In the genomic region with DNA sequence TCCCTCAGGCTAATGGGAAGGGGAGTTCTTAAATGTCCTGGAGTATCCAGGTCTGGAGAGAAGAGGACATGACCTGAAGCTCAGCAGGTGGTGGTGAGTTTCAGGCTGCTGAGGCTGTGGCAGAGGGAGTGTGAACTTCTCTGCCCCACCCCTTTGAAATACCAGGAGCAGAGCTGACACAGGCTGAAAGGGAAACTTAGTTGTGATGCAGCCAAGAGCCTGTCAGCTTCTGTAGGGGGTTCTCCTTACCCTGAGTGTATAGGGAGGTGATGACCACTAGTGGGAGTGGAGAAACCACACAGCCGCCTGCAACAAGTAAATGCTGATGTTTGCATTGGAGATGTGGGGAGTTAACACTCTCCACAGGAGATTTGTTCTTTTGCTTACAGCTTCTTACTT, we compare ENCODE assay signal across 12 cellular contexts.
DNase-seq lines count a peak whose midpoint lies in the region; ATAC-seq, FAIRE-seq and TF ChIP-seq lines count a peak whose summit lies in the region.
"Had no signal": no experiment of that assay in that cellular context is flagged by ENCODE, and none has a peak within 500 bp of the region (broad histone marks: within the 10 kb centered on the region; RNA-seq: fewer than 3 reads in every experiment).

No MANE protein-coding gene starts in this region.

- H3K4me3 Mint-ChIP-seq in glutamatergic neuron (ENCODE audit: unreplicated experiment), result no peak overlapping the region

- H3K4me1 ChIP-seq in MM.1S (ENCODE audit: low read length), result peaks cover 35% of the 10 kb centered on the region

- intact Hi-C loops in head of caudate nucleus (cut with DNase I), result no loop called here

- FAIRE-seq in GM18507 (lab: Jason Lieb, UNC), result peak; percentile 73

- peak overlapping the region; percentile 28; the same call in 1 of the 2 replicates for H3K4me2 ChIP-seq in MM.1S (ENCODE audit: low read depth, low read length)

- peak; percentile 44 for TF ChIP-seq CTCF in MM.1S (IDR thresholded peaks at IDR 0.05; ENCODE audit: low read length)
- TF ChIP-seq CTCF in fibroblast of villous mesenchyme (IDR thresholded peaks at IDR 0.05; ENCODE audit: insufficient read depth, low read depth, low read length), result peak; percentile 13
- no peak for TF ChIP-seq CTCF in glutamatergic neuron (IDR thresholded peaks at IDR 0.05; ENCODE audit: partially characterized antibody, unreplicated experiment)

- no peaks in the 10 kb centered on the region for H4K20me1 ChIP-seq in MM.1S (ENCODE audit: insufficient read depth, low read length)

- DNase-seq in GM18507 (ENCODE audit: extremely low spot score, insufficient read length, low read depth) (peak; percentile 48), MM.1S (peak; percentile 84), fibroblast of villous mesenchyme (ENCODE audit: low read depth) (peak; percentile 22), AG08395 (ENCODE audit: low spot score) (no peak), NCI-H187 treated with DMSO at 0.1 percent for 48 hours (lab: John Stamatoyannopoulos, UW) (no peak), head of caudate nucleus (no peak), glutamatergic neuron (no peak)
- DNase-seq: activated CD4-positive, CD25-positive, alpha-beta regulatory T cell; DND-41 had no signal

- peak; percentile 66 for ATAC-seq in GM21381 (IDR thresholded peaks at IDR 0.05; ENCODE audit: unreplicated experiment)
- ATAC-seq: sciatic nerve had no signal

- H3K4me1 Mint-ChIP-seq in glutamatergic neuron (ENCODE audit: low read depth, unreplicated experiment), result no peaks in the 10 kb centered on the region

- H3K9ac ChIP-seq in MM.1S (ENCODE audit: low read length), result no peak overlapping the region

- H3K9me3 Mint-ChIP-seq in glutamatergic neuron (ENCODE audit: unreplicated experiment), result no peaks in the 10 kb centered on the region

- no peaks in the 10 kb centered on the region for H3K27me3 Mint-ChIP-seq in glutamatergic neuron (ENCODE audit: unreplicated experiment)

- no peaks in the 10 kb centered on the region for H3K9me2 ChIP-seq in MM.1S (replicated peaks; ENCODE audit: insufficient read depth, low read length)

- H3K36me3 ChIP-seq in MM.1S (replicated peaks; ENCODE audit: insufficient read depth, low read length), result no peaks in the 10 kb centered on the region
- H3K36me3 ChIP-seq: thoracic aorta had no signal

- H3K9me3 ChIP-seq in MM.1S (replicated peaks; ENCODE audit: insufficient read depth, low read length), result no peaks in the 10 kb centered on the region
- H3K9me3 ChIP-seq: thoracic aorta had no signal

- H3K27me3 ChIP-seq in MM.1S (replicated peaks; ENCODE audit: insufficient read depth, low read length), result no peaks in the 10 kb centered on the region

- no peak overlapping the region for H2AFZ ChIP-seq in MM.1S (ENCODE audit: low read length)

- no peaks in the 10 kb centered on the region for H3K79me2 ChIP-seq in MM.1S (ENCODE audit: low read length)

- H3K27ac ChIP-seq in MM.1S (ENCODE audit: low read length), result peak overlapping the region; percentile 18; the same call in 1 of the 2 replicates
- H3K27ac ChIP-seq: thoracic aorta had no signal

- peaks cover 7% of the 10 kb centered on the region for H3F3A ChIP-seq in MM.1S (ENCODE audit: insufficient read depth, low read length)

- H3K27ac Mint-ChIP-seq in glutamatergic neuron (ENCODE audit: unreplicated experiment), result no peak overlapping the region

- H3K4me3 ChIP-seq in MM.1S (ENCODE audit: low read length) (no peak overlapping the region), fibroblast of villous mesenchyme (ENCODE audit: low read depth, low read length) (no peak overlapping the region)
- H3K4me3 ChIP-seq: thoracic aorta had no signal

- H3K36me3 Mint-ChIP-seq in glutamatergic neuron (ENCODE audit: unreplicated experiment), result no peaks in the 10 kb centered on the region

Comparison
In these comparisons a context has a peak if more than half of its experiments do, and no peak if none do; other contexts are left out.
1. DNase-seq: peak in GM18507 (single experiment), MM.1S (single experiment) and fibroblast of villous mesenchyme (single experiment); none in AG08395 (single experiment), NCI-H187 treated with DMSO at 0.1 percent for 48 hours (single experiment), head of caudate nucleus (0 of 42) and glutamatergic neuron (single experiment).